ENCODE assay signal across 1 cellular context in genomic region chr1:113950908-113951307, GRCh38.
TF ChIP-seq lines count a peak whose summit lies in the region.

No MANE protein-coding gene starts in this region.

TF ChIP-seq in HepG2, 621 proteins besides CTCF, POLR2A, EP300 and RAD21:
- peak; percentile 95 for TF ChIP-seq ATF7 (IDR thresholded peaks at IDR 0.05)
- no peak for TF ChIP-seq ATF7 (CRISPR knock-in tag; IDR thresholded peaks at IDR 0.05)
- no peak for TF ChIP-seq SCMH1 (CRISPR knock-in tag; IDR thresholded peaks at IDR 0.05; ENCODE audit: borderline replicate concordance)
- TF ChIP-seq MAFK (conservative IDR thresholded peaks at IDR 0.05 in 1 of 2, IDR thresholded peaks at IDR 0.05 in 1 of 2; ENCODE audit: low read length in 2 of 2) = no peak
- TF ChIP-seq CREB1 (IDR thresholded peaks at IDR 0.05) = peak; percentile 70
- no peak for TF ChIP-seq CREB1 (CRISPR knock-in tag; IDR thresholded peaks at IDR 0.05)
- no peak for TF ChIP-seq ZNF441 (CRISPR knock-in tag; IDR thresholded peaks at IDR 0.05; ENCODE audit: borderline replicate concordance)
- TF ChIP-seq NCOA1 (CRISPR knock-in tag; IDR thresholded peaks at IDR 0.05) = no peak
- TF ChIP-seq JUND (CRISPR knock-in tag; IDR thresholded peaks at IDR 0.05) = no peak
- TF ChIP-seq SRSF1 (optimal IDR thresholded peaks at IDR 0.05; ENCODE audit: low read depth, low read length) = no peak
- TF ChIP-seq ONECUT2 (CRISPR knock-in tag; IDR thresholded peaks at IDR 0.05) = no peak
